In genomic region chr7:91953618-91954017, GRCh38 we compare ENCODE assay signal across 1 cellular context.
A peak's percentile ranks its signal among the peaks of the same experiment; 100 is the strongest.
TF ChIP-seq lines count a peak whose summit lies in the region.

No MANE protein-coding gene starts in this region.

TF ChIP-seq in HepG2, 621 proteins besides CTCF, POLR2A, EP300 and RAD21 (continued from another document):
- peak; percentile 68 for TF ChIP-seq PATZ1 (CRISPR knock-in tag; IDR thresholded peaks at IDR 0.05)
- TF ChIP-seq, protein P1, sequence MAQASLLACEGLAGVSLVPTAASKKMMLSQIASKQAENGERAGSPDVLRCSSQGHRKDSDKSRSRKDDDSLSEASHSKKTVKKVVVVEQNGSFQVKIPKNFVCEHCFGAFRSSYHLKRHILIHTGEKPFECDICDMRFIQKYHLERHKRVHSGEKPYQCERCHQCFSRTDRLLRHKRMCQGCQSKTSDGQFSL (CRISPR knock-in tag; IDR thresholded peaks at IDR 0.05): 0 out of 2 replicates have a peak, but pooled peaks have one; percentile 54
- TF ChIP-seq ZFY (CRISPR knock-in tag; IDR thresholded peaks at IDR 0.05): no peak
- TF ChIP-seq, protein P2, sequence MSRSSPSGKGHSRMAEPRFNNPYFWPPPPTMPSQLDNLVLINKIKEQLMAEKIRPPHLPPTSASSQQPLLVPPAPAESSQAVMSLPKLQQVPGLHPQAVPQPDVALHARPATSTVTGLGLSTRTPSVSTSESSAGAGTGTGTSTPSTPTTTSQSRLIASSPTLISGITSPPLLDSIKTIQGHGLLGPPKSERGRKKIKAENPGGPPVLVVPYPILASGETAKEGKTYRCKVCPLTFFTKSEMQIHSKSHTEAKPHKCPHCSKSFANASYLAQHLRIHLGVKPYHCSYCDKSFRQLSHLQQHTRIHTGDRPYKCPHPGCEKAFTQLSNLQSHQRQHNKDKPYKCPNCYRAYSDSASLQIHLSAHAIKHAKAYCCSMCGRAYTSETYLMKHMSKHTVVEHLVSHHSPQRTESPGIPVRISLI (CRISPR knock-in tag; IDR thresholded peaks at IDR 0.05; ENCODE audit: borderline replicate concordance): no peak
- TF ChIP-seq, protein P3, sequence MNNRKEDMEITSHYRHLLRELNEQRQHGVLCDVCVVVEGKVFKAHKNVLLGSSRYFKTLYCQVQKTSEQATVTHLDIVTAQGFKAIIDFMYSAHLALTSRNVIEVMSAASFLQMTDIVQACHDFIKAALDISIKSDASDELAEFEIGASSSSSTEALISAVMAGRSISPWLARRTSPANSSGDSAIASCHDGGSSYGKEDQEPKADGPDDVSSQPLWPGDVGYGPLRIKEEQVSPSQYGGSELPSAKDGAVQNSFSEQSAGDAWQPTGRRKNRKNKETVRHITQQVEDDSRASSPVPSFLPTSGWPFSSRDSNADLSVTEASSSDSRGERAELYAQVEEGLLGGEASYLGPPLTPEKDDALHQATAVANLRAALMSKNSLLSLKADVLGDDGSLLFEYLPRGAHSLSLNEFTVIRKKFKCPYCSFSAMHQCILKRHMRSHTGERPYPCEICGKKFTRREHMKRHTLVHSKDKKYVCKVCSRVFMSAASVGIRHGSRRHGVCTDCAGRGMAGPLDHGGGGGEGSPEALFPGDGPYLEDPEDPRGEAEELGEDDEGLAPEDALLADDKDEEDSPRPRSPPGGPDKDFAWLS (CRISPR knock-in tag; IDR thresholded peaks at IDR 0.05; ENCODE audit: borderline replicate concordance): no peak
- TF ChIP-seq FOSL2 (CRISPR knock-in tag; IDR thresholded peaks at IDR 0.05): no peak
- TF ChIP-seq CHCHD3 (CRISPR knock-in tag; IDR thresholded peaks at IDR 0.05): no peak
- TF ChIP-seq POLR2AphosphoS2 (IDR thresholded peaks at IDR 0.05; ENCODE audit: low read depth, low read length): no peak
